Comparison of ENCODE assay signal across 1 cellular context in the genomic region with DNA sequence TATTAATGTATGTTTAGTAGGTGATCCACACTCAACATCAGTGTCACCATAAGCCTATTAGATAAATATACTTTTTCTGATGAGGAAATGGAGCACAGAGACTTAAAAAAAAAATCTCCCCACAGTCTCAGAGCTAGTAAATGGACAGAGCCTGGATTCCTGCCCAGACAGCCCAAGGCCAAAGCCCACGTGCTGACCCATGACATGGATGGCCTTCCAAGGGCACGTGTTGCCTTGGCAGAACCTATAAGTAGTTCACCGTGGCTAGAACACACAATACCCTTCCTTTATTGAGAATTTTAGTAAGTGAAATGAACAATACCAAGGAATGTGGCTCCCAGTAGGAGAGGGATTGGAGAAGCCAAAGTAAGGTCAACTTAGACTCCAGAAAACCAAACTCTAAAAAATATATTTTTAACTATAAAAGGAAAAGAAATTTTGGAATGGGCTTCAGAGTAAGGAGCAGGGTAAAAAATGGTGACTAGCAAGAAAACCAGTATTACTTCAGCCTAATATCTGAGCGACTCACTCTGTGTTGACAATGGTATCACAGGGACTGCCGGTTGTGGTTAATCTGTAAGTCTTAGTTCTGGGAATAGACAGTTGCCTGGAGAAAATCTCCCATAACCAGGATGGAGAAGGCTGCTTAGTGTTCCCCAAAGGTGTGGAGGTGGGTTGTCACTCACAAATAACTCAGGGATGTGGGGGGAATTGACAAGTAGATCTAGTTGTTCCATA.
TF ChIP-seq lines count a peak whose summit lies in the region.

No MANE protein-coding gene starts in this region.

TF ChIP-seq in K562, 482 proteins besides CTCF, POLR2A, EP300 and RAD21 (continued from another document):
- TF ChIP-seq ETV5 (CRISPR knock-in tag; IDR thresholded peaks at IDR 0.05; ENCODE audit: low read depth) (no peak), POLR3G (IDR thresholded peaks at IDR 0.05; ENCODE audit: extremely low read depth, insufficient read length, insufficient replicate concordance) (no peak)
- TF ChIP-seq, protein P1, sequence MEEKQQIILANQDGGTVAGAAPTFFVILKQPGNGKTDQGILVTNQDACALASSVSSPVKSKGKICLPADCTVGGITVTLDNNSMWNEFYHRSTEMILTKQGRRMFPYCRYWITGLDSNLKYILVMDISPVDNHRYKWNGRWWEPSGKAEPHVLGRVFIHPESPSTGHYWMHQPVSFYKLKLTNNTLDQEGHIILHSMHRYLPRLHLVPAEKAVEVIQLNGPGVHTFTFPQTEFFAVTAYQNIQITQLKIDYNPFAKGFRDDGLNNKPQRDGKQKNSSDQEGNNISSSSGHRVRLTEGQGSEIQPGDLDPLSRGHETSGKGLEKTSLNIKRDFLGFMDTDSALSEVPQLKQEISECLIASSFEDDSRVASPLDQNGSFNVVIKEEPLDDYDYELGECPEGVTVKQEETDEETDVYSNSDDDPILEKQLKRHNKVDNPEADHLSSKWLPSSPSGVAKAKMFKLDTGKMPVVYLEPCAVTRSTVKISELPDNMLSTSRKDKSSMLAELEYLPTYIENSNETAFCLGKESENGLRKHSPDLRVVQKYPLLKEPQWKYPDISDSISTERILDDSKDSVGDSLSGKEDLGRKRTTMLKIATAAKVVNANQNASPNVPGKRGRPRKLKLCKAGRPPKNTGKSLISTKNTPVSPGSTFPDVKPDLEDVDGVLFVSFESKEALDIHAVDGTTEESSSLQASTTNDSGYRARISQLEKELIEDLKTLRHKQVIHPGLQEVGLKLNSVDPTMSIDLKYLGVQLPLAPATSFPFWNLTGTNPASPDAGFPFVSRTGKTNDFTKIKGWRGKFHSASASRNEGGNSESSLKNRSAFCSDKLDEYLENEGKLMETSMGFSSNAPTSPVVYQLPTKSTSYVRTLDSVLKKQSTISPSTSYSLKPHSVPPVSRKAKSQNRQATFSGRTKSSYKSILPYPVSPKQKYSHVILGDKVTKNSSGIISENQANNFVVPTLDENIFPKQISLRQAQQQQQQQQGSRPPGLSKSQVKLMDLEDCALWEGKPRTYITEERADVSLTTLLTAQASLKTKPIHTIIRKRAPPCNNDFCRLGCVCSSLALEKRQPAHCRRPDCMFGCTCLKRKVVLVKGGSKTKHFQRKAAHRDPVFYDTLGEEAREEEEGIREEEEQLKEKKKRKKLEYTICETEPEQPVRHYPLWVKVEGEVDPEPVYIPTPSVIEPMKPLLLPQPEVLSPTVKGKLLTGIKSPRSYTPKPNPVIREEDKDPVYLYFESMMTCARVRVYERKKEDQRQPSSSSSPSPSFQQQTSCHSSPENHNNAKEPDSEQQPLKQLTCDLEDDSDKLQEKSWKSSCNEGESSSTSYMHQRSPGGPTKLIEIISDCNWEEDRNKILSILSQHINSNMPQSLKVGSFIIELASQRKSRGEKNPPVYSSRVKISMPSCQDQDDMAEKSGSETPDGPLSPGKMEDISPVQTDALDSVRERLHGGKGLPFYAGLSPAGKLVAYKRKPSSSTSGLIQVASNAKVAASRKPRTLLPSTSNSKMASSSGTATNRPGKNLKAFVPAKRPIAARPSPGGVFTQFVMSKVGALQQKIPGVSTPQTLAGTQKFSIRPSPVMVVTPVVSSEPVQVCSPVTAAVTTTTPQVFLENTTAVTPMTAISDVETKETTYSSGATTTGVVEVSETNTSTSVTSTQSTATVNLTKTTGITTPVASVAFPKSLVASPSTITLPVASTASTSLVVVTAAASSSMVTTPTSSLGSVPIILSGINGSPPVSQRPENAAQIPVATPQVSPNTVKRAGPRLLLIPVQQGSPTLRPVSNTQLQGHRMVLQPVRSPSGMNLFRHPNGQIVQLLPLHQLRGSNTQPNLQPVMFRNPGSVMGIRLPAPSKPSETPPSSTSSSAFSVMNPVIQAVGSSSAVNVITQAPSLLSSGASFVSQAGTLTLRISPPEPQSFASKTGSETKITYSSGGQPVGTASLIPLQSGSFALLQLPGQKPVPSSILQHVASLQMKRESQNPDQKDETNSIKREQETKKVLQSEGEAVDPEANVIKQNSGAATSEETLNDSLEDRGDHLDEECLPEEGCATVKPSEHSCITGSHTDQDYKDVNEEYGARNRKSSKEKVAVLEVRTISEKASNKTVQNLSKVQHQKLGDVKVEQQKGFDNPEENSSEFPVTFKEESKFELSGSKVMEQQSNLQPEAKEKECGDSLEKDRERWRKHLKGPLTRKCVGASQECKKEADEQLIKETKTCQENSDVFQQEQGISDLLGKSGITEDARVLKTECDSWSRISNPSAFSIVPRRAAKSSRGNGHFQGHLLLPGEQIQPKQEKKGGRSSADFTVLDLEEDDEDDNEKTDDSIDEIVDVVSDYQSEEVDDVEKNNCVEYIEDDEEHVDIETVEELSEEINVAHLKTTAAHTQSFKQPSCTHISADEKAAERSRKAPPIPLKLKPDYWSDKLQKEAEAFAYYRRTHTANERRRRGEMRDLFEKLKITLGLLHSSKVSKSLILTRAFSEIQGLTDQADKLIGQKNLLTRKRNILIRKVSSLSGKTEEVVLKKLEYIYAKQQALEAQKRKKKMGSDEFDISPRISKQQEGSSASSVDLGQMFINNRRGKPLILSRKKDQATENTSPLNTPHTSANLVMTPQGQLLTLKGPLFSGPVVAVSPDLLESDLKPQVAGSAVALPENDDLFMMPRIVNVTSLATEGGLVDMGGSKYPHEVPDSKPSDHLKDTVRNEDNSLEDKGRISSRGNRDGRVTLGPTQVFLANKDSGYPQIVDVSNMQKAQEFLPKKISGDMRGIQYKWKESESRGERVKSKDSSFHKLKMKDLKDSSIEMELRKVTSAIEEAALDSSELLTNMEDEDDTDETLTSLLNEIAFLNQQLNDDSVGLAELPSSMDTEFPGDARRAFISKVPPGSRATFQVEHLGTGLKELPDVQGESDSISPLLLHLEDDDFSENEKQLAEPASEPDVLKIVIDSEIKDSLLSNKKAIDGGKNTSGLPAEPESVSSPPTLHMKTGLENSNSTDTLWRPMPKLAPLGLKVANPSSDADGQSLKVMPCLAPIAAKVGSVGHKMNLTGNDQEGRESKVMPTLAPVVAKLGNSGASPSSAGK (IDR thresholded peaks at IDR 0.05) = 0 out of 2 replicates have a peak, but pooled peaks have one; percentile 39
TF ChIP-seq in K562: peak in this region for 2.
